Comparison of ENCODE assay signal across 1 cellular context in the genomic region with DNA sequence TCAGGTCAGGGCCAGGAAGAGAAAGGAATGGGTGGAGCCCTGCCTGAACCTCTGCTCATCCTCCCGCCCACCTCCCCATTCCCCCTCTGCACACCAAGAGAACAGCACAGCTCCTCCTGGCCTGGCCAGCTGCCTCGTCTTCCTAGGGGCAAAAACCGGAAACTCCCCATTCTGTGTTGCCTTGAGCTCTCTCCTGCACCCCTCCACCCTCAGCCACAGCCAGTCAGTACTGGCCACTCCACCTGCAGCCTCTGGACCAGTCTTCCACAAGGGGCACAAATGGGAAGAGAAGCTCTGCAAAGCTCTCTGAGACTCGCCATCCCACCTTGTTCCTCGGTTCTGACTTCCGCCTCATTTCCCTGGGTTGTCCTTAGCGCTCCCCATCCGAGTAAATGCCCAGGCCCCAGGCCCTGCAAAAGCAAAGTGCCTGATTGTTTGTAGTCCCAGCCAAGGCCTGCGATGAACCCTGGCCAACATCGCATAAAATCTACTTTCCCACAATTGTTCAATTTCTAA.
TF ChIP-seq lines count a peak whose summit lies in the region.

No MANE protein-coding gene starts in this region.

TF ChIP-seq in H1, 55 proteins besides CTCF, POLR2A, EP300 and RAD21:
- no peak for TF ChIP-seq CHD2 (IDR thresholded peaks at IDR 0.05; ENCODE audit: low read length)
TF ChIP-seq in H1: peak in this region for 0.
